In genomic region chr16:84592718-84593117, GRCh38 we compare ENCODE assay signal across 21 cellular contexts. TPM values are rescaled to one million over a fixed set of nuclear protein-coding genes. Genes with fewer than 3 reads are reported as not detected.
DNase-seq lines count a peak whose midpoint lies in the region; ATAC-seq and TF ChIP-seq lines count a peak whose summit lies in the region.
"Had no signal": no experiment of that assay in that cellular context is flagged by ENCODE, and none has a peak within 500 bp of the region (broad histone marks: within the 10 kb centered on the region; RNA-seq: fewer than 3 reads in every experiment).

No MANE protein-coding gene starts in this region.

- H3K36me3 ChIP-seq in CD4-positive, CD25-positive, alpha-beta regulatory T cell (ENCODE audit: control insufficient read depth, insufficient read depth, low read length): peaks cover 36% of the 10 kb centered on the region

- DNase-seq in AG04450 (ENCODE audit: low read depth, low spot score): no peak
- DNase-seq in CD4-positive, CD25-positive, alpha-beta regulatory T cell: no peak
- DNase-seq in WTC11 (ENCODE audit: low spot score): no peak
- DNase-seq in immature natural killer cell: no peak
- no peak for DNase-seq in cerebellum (ENCODE audit: low spot score)
- DNase-seq: brain microvascular endothelial cell, dermis blood vessel endothelial cell, foreskin melanocyte, GOT3, KG1, left cardiac atrium, NCI-H1092 treated with DMSO at 0.1 percent for 48 hours, NCI-H69, PC-9 had no signal

- TF ChIP-seq CTCF in AG04450 (IDR thresholded peaks at IDR 0.05; ENCODE audit: low read depth, low read length) (no peak), WTC11 (IDR thresholded peaks at IDR 0.05) (no peak)

- no peaks in the 10 kb centered on the region for H3K27me3 ChIP-seq in AG04450 (ENCODE audit: control insufficient read depth, insufficient read depth, low read length)
- H3K27me3 ChIP-seq in CD4-positive, CD25-positive, alpha-beta regulatory T cell (ENCODE audit: control insufficient read depth, insufficient read depth, low read length): no peaks in the 10 kb centered on the region
- H3K27me3 ChIP-seq: brain microvascular endothelial cell, tibial nerve had no signal

- H3K4me1 Mint-ChIP-seq in CD4-positive, CD25-positive, alpha-beta regulatory T cell: peaks cover 12 to 63% (median 52%) of the 10 kb centered on the region in 4 donors
- H3K4me1 Mint-ChIP-seq in WTC11 (peaks cover 34% of the 10 kb centered on the region), immature natural killer cell (peaks cover 41 to 54% of the 10 kb centered on the region in 2 donors)

- peaks cover 39% of the 10 kb centered on the region for H3K4me1 ChIP-seq in CD4-positive, CD25-positive, alpha-beta regulatory T cell (ENCODE audit: control insufficient read depth, insufficient read depth, low read length, poor library complexity, severe bottlenecking)

- POLR2A ChIA-PET in AG04450 (lab: Yijun Ruan, JAX) (no interaction called here), WTC11 (lab: Charles Lee) (interaction anchor here (0.7 kb wide), 1 partner anchor 10 kb away, joined by 4 read pairs; no protein-coding TSS in a partner anchor)

- peaks cover 31% of the 10 kb centered on the region for H3K36me3 Mint-ChIP-seq in CD4-positive, CD25-positive, alpha-beta regulatory T cell
- H3K36me3 Mint-ChIP-seq in WTC11 (peaks cover 27% of the 10 kb centered on the region), immature natural killer cell (peaks cover 0 to 4% (median 0%) of the 10 kb centered on the region in 3 donors)

- peak overlapping the region; percentile 78 to 86 (median 79) for H3K27ac Mint-ChIP-seq in CD4-positive, CD25-positive, alpha-beta regulatory T cell
- H3K27ac Mint-ChIP-seq in WTC11 (peak overlapping the region; percentile 32), immature natural killer cell (peak overlapping the region in 5 of 6 donors; percentile 9 to 95 (median 88))

- peak overlapping the region in 2 of 4 donors; percentile 52 to 86 for H3K4me3 Mint-ChIP-seq in CD4-positive, CD25-positive, alpha-beta regulatory T cell
- H3K4me3 Mint-ChIP-seq in WTC11 (no peak overlapping the region), immature natural killer cell (peak overlapping the region; percentile 9 to 56 (median 41))
- H3K4me3 Mint-ChIP-seq: mesothelial cell of epicardium had no signal

- no peaks in the 10 kb centered on the region for H3K9me3 Mint-ChIP-seq in CD4-positive, CD25-positive, alpha-beta regulatory T cell
- H3K9me3 Mint-ChIP-seq in WTC11: no peaks in the 10 kb centered on the region
- no peaks in the 10 kb centered on the region for H3K9me3 Mint-ChIP-seq in immature natural killer cell
- H3K9me3 Mint-ChIP-seq: mesothelial cell of epicardium had no signal

- ATAC-seq in CD4-positive, CD25-positive, alpha-beta regulatory T cell (ENCODE audit: low read depth in 2 of 2): no peak
- no peak for ATAC-seq in WTC11
- ATAC-seq in HG03139 (IDR thresholded peaks at IDR 0.05; ENCODE audit: unreplicated experiment): no peak
- no peak for ATAC-seq in GM18861 (IDR thresholded peaks at IDR 0.05; ENCODE audit: unreplicated experiment)
- ATAC-seq in HG02798 (IDR thresholded peaks at IDR 0.05; ENCODE audit: poor library complexity, unreplicated experiment): no peak
- ATAC-seq: left cardiac atrium had no signal

- CTCF ChIA-PET in AG04450 (lab: Charles Lee): interaction anchor here (0.7 kb wide), 1 partner anchor 80 kb away, joined by 4 read pairs; no protein-coding TSS in a partner anchor
- CTCF ChIA-PET in WTC11 (lab: Charles Lee): interaction anchor here (0.6 to 1.6 kb wide), 2 partner anchors 81 to 134 kb away, joined by 3 to 8 read pairs; no protein-coding TSS in a partner anchor

- H3K4me3 ChIP-seq in AG04450 (ENCODE audit: low read depth, low read length): no peak overlapping the region
- H3K4me3 ChIP-seq in CD4-positive, CD25-positive, alpha-beta regulatory T cell (ENCODE audit: low read depth, low read length): no peak overlapping the region
- H3K4me3 ChIP-seq: PC-9, tibial nerve had no signal

- no peaks in the 10 kb centered on the region for H3K27me3 Mint-ChIP-seq in CD4-positive, CD25-positive, alpha-beta regulatory T cell
- H3K27me3 Mint-ChIP-seq in WTC11 (ENCODE audit: low read depth): no peaks in the 10 kb centered on the region
- peaks cover 14 to 29% (median 24%) of the 10 kb centered on the region in 3 donors for H3K27me3 Mint-ChIP-seq in immature natural killer cell (ENCODE audit: low read depth in 3 of 3)

- H3K27ac ChIP-seq in AG04450 (ENCODE audit: low read depth, low read length): peak overlapping the region; percentile 21
- no peak overlapping the region for H3K27ac ChIP-seq in CD4-positive, CD25-positive, alpha-beta regulatory T cell (ENCODE audit: insufficient read depth, low read length, poor library complexity, severe bottlenecking)
- H3K27ac ChIP-seq: brain microvascular endothelial cell, epithelial cell of prostate, parathyroid adenoma, PC-9 had no signal

- H3K9me3 ChIP-seq in AG04450 (ENCODE audit: control insufficient read depth, insufficient read depth, low read length): no peaks in the 10 kb centered on the region; the same call in 1 of the 2 replicates
- no peaks in the 10 kb centered on the region for H3K9me3 ChIP-seq in CD4-positive, CD25-positive, alpha-beta regulatory T cell (ENCODE audit: control insufficient read depth in 2 of 2, low read length in 2 of 2)
- H3K9me3 ChIP-seq: tibial nerve had no signal

TF ChIP-seq in WTC11, 78 proteins besides CTCF, POLR2A, EP300 and RAD21:
- TF ChIP-seq ZNF416 (CRISPR knock-in tag; IDR thresholded peaks at IDR 0.05) (no peak), ZNF396 (CRISPR knock-in tag; IDR thresholded peaks at IDR 0.05; ENCODE audit: borderline replicate concordance) (no peak), GABPB1 (CRISPR knock-in tag; IDR thresholded peaks at IDR 0.05) (no peak)

RNA-seq across cellular contexts. Expression of gene COTL1, which starts 25.2 kb away (rescaled TPM):
- polyA plus RNA-seq in AG04450 (2011; rRNA removed) (153 and 197 TPM in 2 replicates), immature natural killer cell (100 to 1,000 TPM; 193 to 268 (median 235) TPM)
- 83.5 and 92.2 TPM in 2 replicates for polyA minus RNA-seq in AG04450 (2011; rRNA and poly(A)+ RNA removed)
- total RNA-seq in CD4-positive, CD25-positive, alpha-beta regulatory T cell: 353 TPM
- 100 to 1,000 TPM; 450 to 761 (median 584) TPM for polyA plus RNA-seq in CD4-positive, CD25-positive, alpha-beta regulatory T cell
- total RNA-seq in WTC11 (2021) (102 to 122 TPM (median 122 TPM) in 3 replicates), cerebellum (49.2 TPM)

RNA-seq across cellular contexts. Expression of gene KLHL36, which starts 55.6 kb away (rescaled TPM):
- polyA plus RNA-seq in AG04450 (2011; rRNA removed) (32.6 and 38.3 TPM in 2 replicates), immature natural killer cell (10 to 100 TPM; 18.0 to 28.0 (median 20.7) TPM)
- 53.1 and 66.7 TPM in 2 replicates for polyA minus RNA-seq in AG04450 (2011; rRNA and poly(A)+ RNA removed)
- 86.0 TPM for total RNA-seq in CD4-positive, CD25-positive, alpha-beta regulatory T cell
- polyA plus RNA-seq in CD4-positive, CD25-positive, alpha-beta regulatory T cell: 10 to 100 TPM; 28.1 to 43.4 (median 35.1) TPM
- total RNA-seq in WTC11 (2021) (55.7 to 56.1 TPM (median 55.8 TPM) in 3 replicates), cerebellum (63.5 TPM)

Comparison
In these comparisons a context has a peak if more than half of its experiments do, and no peak if none do; other contexts are left out.
1. H3K27ac Mint-ChIP-seq: peak in every context shown above with its lines; median percentile 88 in immature natural killer cell; 79 in CD4-positive, CD25-positive, alpha-beta regulatory T cell; 32 in WTC11.